Comparison of ENCODE assay signal across 1 cellular context in the genomic region with DNA sequence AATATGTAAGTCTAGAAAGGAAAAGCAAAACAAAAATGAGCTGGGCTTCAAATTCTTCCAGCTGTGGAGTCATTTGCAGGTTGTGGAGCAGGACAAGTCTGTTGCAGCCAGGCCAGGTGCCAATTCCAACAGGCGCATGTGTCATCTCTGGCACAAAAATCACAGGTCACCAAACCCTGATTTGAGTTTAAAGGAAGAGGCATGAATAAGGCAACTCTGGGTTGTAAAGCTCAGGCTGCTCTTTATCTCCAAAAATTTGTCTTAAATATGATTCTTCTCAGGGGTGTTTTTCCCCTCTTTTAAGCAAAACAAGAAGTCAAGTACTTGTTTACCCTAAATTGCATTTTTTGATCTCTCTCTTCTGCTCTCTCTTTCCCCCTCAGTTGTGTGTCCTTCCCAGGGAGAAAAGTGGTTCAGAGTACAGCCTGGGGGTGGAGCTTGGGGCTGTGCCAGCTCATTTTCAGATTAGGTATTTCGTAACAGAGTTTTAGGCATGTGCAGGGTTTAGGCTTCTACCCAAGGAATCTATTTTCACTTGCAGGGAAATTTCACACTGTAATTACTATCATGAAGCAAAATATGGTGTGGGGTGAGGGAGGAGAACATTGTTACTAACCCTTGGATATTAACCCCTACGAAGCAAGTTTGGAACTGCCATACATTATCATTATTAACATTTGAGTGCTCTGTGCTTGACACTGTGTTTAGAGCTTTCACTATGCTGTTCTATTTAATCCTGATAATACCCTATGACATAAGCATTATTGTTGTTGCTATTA.
TF ChIP-seq lines count a peak whose summit lies in the region.

No MANE protein-coding gene starts in this region.

TF ChIP-seq in HepG2, 621 proteins besides CTCF, POLR2A, EP300 and RAD21 (continued from another document and continues in another):
- TF ChIP-seq GRHL1 (CRISPR knock-in tag; conservative IDR thresholded peaks at IDR 0.05) (no peak), ATRX (CRISPR knock-in tag; IDR thresholded peaks at IDR 0.05; ENCODE audit: borderline replicate concordance) (no peak), KLF6 (CRISPR knock-in tag; IDR thresholded peaks at IDR 0.05) (0 out of 2 replicates have a peak, but pooled peaks have one; percentile 74), KLF13 (CRISPR knock-in tag; IDR thresholded peaks at IDR 0.05) (no peak), RCOR2 (CRISPR knock-in tag; IDR thresholded peaks at IDR 0.05) (peak; percentile 70), ZNF3 (CRISPR knock-in tag; IDR thresholded peaks at IDR 0.05) (no peak), ZNF563 (CRISPR knock-in tag; IDR thresholded peaks at IDR 0.05) (no peak), SNAPC5 (CRISPR knock-in tag; IDR thresholded peaks at IDR 0.05; ENCODE audit: borderline replicate concordance) (no peak), CCAR2 (optimal IDR thresholded peaks at IDR 0.05; ENCODE audit: low read depth, low read length) (no peak), BCLAF1 (IDR thresholded peaks at IDR 0.05) (no peak), ZNF749 (CRISPR knock-in tag; IDR thresholded peaks at IDR 0.05; ENCODE audit: borderline replicate concordance) (peak; percentile 63; the same call in 1 of the 2 replicates), ZKSCAN5 (CRISPR knock-in tag; IDR thresholded peaks at IDR 0.05) (no peak), REPIN1 (CRISPR knock-in tag; IDR thresholded peaks at IDR 0.05; ENCODE audit: borderline replicate concordance, low read depth) (peak; percentile 72; the same call in 1 of the 2 replicates), HES4 (CRISPR knock-in tag; IDR thresholded peaks at IDR 0.05; ENCODE audit: borderline replicate concordance) (no peak), ELF1 (CRISPR knock-in tag; IDR thresholded peaks at IDR 0.05) (no peak; the same call in 1 of the 2 replicates), EZH2 (conservative IDR thresholded peaks at IDR 0.05; ENCODE audit: low read depth, low read length) (no peak), SSRP1 (CRISPR knock-in tag; IDR thresholded peaks at IDR 0.05) (no peak), SALL2 (CRISPR knock-in tag; IDR thresholded peaks at IDR 0.05) (no peak), ZNF281 (CRISPR knock-in tag; IDR thresholded peaks at IDR 0.05; ENCODE audit: borderline replicate concordance) (peak; percentile 11; the same call in 1 of the 2 replicates), NFE2L2 (IDR thresholded peaks at IDR 0.05; ENCODE audit: low read length) (no peak; the same call in 1 of the 2 replicates), SP4 (CRISPR knock-in tag; IDR thresholded peaks at IDR 0.05) (peak; percentile 50; the same call in 1 of the 2 replicates), ZKSCAN1 (IDR thresholded peaks at IDR 0.05; ENCODE audit: low read length) (no peak), RAD51 (IDR thresholded peaks at IDR 0.05; ENCODE audit: borderline replicate concordance) (no peak), E2F5 (CRISPR knock-in tag; conservative IDR thresholded peaks at IDR 0.05) (no peak), PPARG (CRISPR knock-in tag; conservative IDR thresholded peaks at IDR 0.05) (peak; percentile 67), SMAD3 (CRISPR knock-in tag; IDR thresholded peaks at IDR 0.05) (peak; percentile 73; the same call in 1 of the 2 replicates), ZBTB1 (CRISPR knock-in tag; IDR thresholded peaks at IDR 0.05; ENCODE audit: borderline replicate concordance) (no peak), RBFOX2 (IDR thresholded peaks at IDR 0.05; ENCODE audit: low read depth, low read length) (no peak), THAP11 (CRISPR knock-in tag; IDR thresholded peaks at IDR 0.05) (peak; percentile 77), ZBTB42 (CRISPR knock-in tag; IDR thresholded peaks at IDR 0.05) (no peak), KDM3A (CRISPR knock-in tag; IDR thresholded peaks at IDR 0.05; ENCODE audit: low read depth) (0 out of 2 replicates have a peak, but pooled peaks have one; percentile 18), ZNF772 (CRISPR knock-in tag; IDR thresholded peaks at IDR 0.05) (0 out of 2 replicates have a peak, but pooled peaks have one; percentile 13), TBX3 (IDR thresholded peaks at IDR 0.05; ENCODE audit: borderline replicate concordance) (0 out of 2 replicates have a peak, but pooled peaks have one; percentile 45), ATF5 (CRISPR knock-in tag; IDR thresholded peaks at IDR 0.05; ENCODE audit: low read depth) (no peak), SOX6 (IDR thresholded peaks at IDR 0.05) (no peak), SOX6 (CRISPR knock-in tag; IDR thresholded peaks at IDR 0.05) (peak; percentile 72; the same call in 1 of the 2 replicates)
- TF ChIP-seq, protein P1, sequence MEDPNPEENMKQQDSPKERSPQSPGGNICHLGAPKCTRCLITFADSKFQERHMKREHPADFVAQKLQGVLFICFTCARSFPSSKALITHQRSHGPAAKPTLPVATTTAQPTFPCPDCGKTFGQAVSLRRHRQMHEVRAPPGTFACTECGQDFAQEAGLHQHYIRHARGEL (CRISPR knock-in tag; IDR thresholded peaks at IDR 0.05): no peak
- TF ChIP-seq, protein P2, sequence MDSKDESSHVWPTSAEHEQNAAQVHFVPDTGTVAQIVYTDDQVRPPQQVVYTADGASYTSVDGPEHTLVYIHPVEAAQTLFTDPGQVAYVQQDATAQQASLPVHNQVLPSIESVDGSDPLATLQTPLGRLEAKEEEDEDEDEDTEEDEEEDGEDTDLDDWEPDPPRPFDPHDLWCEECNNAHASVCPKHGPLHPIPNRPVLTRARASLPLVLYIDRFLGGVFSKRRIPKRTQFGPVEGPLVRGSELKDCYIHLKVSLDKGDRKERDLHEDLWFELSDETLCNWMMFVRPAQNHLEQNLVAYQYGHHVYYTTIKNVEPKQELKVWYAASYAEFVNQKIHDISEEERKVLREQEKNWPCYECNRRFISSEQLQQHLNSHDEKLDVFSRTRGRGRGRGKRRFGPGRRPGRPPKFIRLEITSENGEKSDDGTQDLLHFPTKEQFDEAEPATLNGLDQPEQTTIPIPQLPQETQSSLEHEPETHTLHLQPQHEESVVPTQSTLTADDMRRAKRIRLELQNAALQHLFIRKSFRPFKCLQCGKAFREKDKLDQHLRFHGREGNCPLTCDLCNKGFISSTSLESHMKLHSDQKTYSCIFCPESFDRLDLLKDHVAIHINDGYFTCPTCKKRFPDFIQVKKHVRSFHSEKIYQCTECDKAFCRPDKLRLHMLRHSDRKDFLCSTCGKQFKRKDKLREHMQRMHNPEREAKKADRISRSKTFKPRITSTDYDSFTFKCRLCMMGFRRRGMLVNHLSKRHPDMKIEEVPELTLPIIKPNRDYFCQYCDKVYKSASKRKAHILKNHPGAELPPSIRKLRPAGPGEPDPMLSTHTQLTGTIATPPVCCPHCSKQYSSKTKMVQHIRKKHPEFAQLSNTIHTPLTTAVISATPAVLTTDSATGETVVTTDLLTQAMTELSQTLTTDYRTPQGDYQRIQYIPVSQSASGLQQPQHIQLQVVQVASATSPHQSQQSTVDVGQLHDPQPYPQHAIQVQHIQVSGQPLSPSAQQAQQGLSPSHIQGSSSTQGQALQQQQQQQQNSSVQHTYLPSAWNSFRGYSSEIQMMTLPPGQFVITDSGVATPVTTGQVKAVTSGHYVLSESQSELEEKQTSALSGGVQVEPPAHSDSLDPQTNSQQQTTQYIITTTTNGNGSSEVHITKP (CRISPR knock-in tag; IDR thresholded peaks at IDR 0.05; ENCODE audit: low read depth): peak; percentile 76; the same call in 1 of the 2 replicates
- TF ChIP-seq, protein P3, sequence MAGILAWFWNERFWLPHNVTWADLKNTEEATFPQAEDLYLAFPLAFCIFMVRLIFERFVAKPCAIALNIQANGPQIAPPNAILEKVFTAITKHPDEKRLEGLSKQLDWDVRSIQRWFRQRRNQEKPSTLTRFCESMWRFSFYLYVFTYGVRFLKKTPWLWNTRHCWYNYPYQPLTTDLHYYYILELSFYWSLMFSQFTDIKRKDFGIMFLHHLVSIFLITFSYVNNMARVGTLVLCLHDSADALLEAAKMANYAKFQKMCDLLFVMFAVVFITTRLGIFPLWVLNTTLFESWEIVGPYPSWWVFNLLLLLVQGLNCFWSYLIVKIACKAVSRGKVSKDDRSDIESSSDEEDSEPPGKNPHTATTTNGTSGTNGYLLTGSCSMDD (CRISPR knock-in tag; IDR thresholded peaks at IDR 0.05): no peak
- TF ChIP-seq, protein P4, sequence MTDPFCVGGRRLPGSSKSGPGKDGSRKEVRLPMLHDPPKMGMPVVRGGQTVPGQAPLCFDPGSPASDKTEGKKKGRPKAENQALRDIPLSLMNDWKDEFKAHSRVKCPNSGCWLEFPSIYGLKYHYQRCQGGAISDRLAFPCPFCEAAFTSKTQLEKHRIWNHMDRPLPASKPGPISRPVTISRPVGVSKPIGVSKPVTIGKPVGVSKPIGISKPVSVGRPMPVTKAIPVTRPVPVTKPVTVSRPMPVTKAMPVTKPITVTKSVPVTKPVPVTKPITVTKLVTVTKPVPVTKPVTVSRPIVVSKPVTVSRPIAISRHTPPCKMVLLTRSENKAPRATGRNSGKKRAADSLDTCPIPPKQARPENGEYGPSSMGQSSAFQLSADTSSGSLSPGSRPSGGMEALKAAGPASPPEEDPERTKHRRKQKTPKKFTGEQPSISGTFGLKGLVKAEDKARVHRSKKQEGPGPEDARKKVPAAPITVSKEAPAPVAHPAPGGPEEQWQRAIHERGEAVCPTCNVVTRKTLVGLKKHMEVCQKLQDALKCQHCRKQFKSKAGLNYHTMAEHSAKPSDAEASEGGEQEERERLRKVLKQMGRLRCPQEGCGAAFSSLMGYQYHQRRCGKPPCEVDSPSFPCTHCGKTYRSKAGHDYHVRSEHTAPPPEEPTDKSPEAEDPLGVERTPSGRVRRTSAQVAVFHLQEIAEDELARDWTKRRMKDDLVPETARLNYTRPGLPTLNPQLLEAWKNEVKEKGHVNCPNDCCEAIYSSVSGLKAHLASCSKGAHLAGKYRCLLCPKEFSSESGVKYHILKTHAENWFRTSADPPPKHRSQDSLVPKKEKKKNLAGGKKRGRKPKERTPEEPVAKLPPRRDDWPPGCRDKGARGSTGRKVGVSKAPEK (CRISPR knock-in tag; IDR thresholded peaks at IDR 0.05; ENCODE audit: borderline replicate concordance): peak; percentile 55; the same call in 1 of the 2 replicates
